Comparison of ENCODE assay signal across 8 cellular contexts in genomic region chr11:96545192-96545591, GRCh38.
A peak's percentile ranks its signal among the peaks of the same experiment; 100 is the strongest.
DNase-seq lines count a peak whose midpoint lies in the region; ATAC-seq, FAIRE-seq and TF ChIP-seq lines count a peak whose summit lies in the region.
"Not testable (repeated sequence)": the region's sequence is repeated elsewhere in the genome, so short reads cannot be mapped to it uniquely, and the experiment has no call there.

No MANE protein-coding gene starts in this region.

- H3K9me3 Mint-ChIP-seq in GM23338, neural progenitor cell: not testable (repeated sequence)
- peaks cover 18% of the 10 kb centered on the region for H3K9me3 Mint-ChIP-seq in WTC11

- H3K4me3 ChIP-seq in GM23338; HUES64 (ENCODE audit: low read length); PC-9; H1 (ENCODE audit: extremely low read depth in 1 of 4, insufficient read depth in 2 of 4, low read depth in 3 of 4, low read length in 4 of 4); kidney (ENCODE audit: low read length in 2 of 2); neural progenitor cell; spleen: not testable (repeated sequence)

- not testable (repeated sequence) for H3K79me1 ChIP-seq in H1 (ENCODE audit: low read depth, low read length)

- H3K4me3 Mint-ChIP-seq in GM23338, WTC11, neural progenitor cell: not testable (repeated sequence)

- H2BK12ac ChIP-seq in H1 (ENCODE audit: low read depth, low read length) = peak overlapping the region; percentile 55; the same call in 1 of the 2 replicates

- CTCF ChIA-PET in PC-9 (lab: Charles Lee); WTC11 (lab: Charles Lee): not testable (repeated sequence)
- CTCF ChIA-PET in H1 (lab: Charles Lee; ENCODE audit: partially characterized antibody) = interaction anchor here (2.2 to 2.3 kb wide), 2 partner anchors 34 to 81 kb away, joined by 5 to 6 read pairs; no protein-coding TSS in a partner anchor

- not testable (repeated sequence) for H2AK5ac ChIP-seq in H1 (ENCODE audit: low read depth, low read length)

- H3K27me3 ChIP-seq in GM23338 (ENCODE audit: insufficient read depth); HUES64 (ENCODE audit: insufficient read depth, low read length); PC-9 (ENCODE audit: insufficient read depth, low read depth); H1 (replicated peaks in 1 of 4; ENCODE audit: control insufficient read depth in 3 of 4, extremely low read depth in 1 of 4, insufficient read depth in 3 of 4, low read length in 3 of 4); neural progenitor cell: not testable (repeated sequence)
- H3K27me3 ChIP-seq in spleen (replicated peaks in 1 of 7) = peaks cover 0 to 13% (median 0%) of the 10 kb centered on the region in 7 donors

- not testable (repeated sequence) for H3K9me2 ChIP-seq in GM23338 (ENCODE audit: insufficient read depth); PC-9 (ENCODE audit: insufficient read depth)

- not testable (repeated sequence) for H2BK20ac ChIP-seq in H1 (ENCODE audit: low read length)

- POLR2A ChIA-PET in PC-9 (lab: Charles Lee; ENCODE audit: unreplicated experiment); WTC11 (lab: Charles Lee); H1 (lab: Charles Lee; ENCODE audit: partially characterized antibody): not testable (repeated sequence)

- H3K27ac Mint-ChIP-seq in GM23338, WTC11, neural progenitor cell: not testable (repeated sequence)

- TF ChIP-seq EP300 in H1 (IDR thresholded peaks at IDR 0.05; ENCODE audit: borderline replicate concordance in 1 of 2, low read depth in 2 of 2, low read length in 2 of 2) = not testable (repeated sequence)

- H3K79me2 ChIP-seq in GM23338 (replicated peaks; ENCODE audit: insufficient read depth); PC-9 (ENCODE audit: low read depth); H1 (ENCODE audit: control insufficient read depth in 1 of 2, insufficient read depth in 2 of 2, low read length in 2 of 2); neural progenitor cell (ENCODE audit: low read depth): not testable (repeated sequence)

- not testable (repeated sequence) for H2BK15ac ChIP-seq in H1 (ENCODE audit: low read length)

- H4K91ac ChIP-seq in H1 (replicated peaks; ENCODE audit: insufficient read length, low read length) = not testable (repeated sequence)

- H2BK120ac ChIP-seq in H1 (replicated peaks; ENCODE audit: low read depth, low read length) = peak overlapping the region; percentile 64

- H4K20me1 ChIP-seq in GM23338 (replicated peaks; ENCODE audit: insufficient read depth); PC-9 (ENCODE audit: insufficient read depth); H1 (replicated peaks in 1 of 2; ENCODE audit: control insufficient read depth in 1 of 2, insufficient read depth in 2 of 2, low read length in 2 of 2); neural progenitor cell (ENCODE audit: low read depth): not testable (repeated sequence)

- peak overlapping the region; percentile 27; the same call in 1 of the 2 replicates for H2BK5ac ChIP-seq in H1 (ENCODE audit: low read depth, low read length)

- peak overlapping the region; percentile 97 for H2AFZ ChIP-seq in GM23338
- peak overlapping the region; percentile 50; the same call in 1 of the 2 replicates for H2AFZ ChIP-seq in PC-9
- H2AFZ ChIP-seq in H1 (ENCODE audit: low read length) = peak overlapping the region; percentile 99
- H2AFZ ChIP-seq in neural progenitor cell (replicated peaks) = peak overlapping the region; percentile 94

- H3K36me3 Mint-ChIP-seq in GM23338 (ENCODE audit: low read depth); WTC11; neural progenitor cell: not testable (repeated sequence)

- not testable (repeated sequence) for H4K8ac ChIP-seq in H1 (ENCODE audit: extremely low read depth, insufficient read depth, low read length)

- H3K18ac ChIP-seq in H1 (ENCODE audit: extremely low read depth, low read length) = not testable (repeated sequence)

- not testable (repeated sequence) for ATAC-seq in GM23338, WTC11

- H3K23ac ChIP-seq in H1 (ENCODE audit: insufficient read length) = not testable (repeated sequence)

- not testable (repeated sequence) for H3K9me3 ChIP-seq in HUES64 (ENCODE audit: insufficient read depth, low read depth, low read length); PC-9 (ENCODE audit: insufficient read depth, low read depth); H1 (ENCODE audit: insufficient read depth in 2 of 2, low read depth in 1 of 2, low read length in 1 of 2); kidney (ENCODE audit: control insufficient read depth in 1 of 2, low read length in 2 of 2); neural progenitor cell (ENCODE audit: low read depth); spleen

- TF ChIP-seq RAD21 in H1 (IDR thresholded peaks at IDR 0.05 in 1 of 2, conservative IDR thresholded peaks at IDR 0.05 in 1 of 2; ENCODE audit: low read depth in 2 of 2, low read length in 2 of 2) = not testable (repeated sequence)

- not testable (repeated sequence) for DNase-seq in GM23338 (ENCODE audit: low spot score); PC-9; H1 (ENCODE audit: low read depth in 1 of 2, low spot score in 2 of 2); neural progenitor cell (ENCODE audit: low spot score)
- DNase-seq in WTC11 (ENCODE audit: low spot score) (peak; percentile 26), kidney (peak; percentile 49), spleen (peak; percentile 64)

- not testable (repeated sequence) for TF ChIP-seq POLR2A in H1 (IDR thresholded peaks at IDR 0.05; ENCODE audit: control extremely low read depth in 1 of 2, low read depth in 2 of 2, low read length in 2 of 2); spleen (IDR thresholded peaks at IDR 0.05)

- H4K5ac ChIP-seq in H1 (ENCODE audit: insufficient read length, low read depth, low read length) = not testable (repeated sequence)

- not testable (repeated sequence) for H3K36me3 ChIP-seq in GM23338 (ENCODE audit: insufficient read depth); HUES64 (ENCODE audit: insufficient read depth, low read length); PC-9 (ENCODE audit: low read depth); H1 (ENCODE audit: control insufficient read depth in 2 of 4, insufficient read depth in 4 of 4, low read length in 3 of 4); kidney (ENCODE audit: control insufficient read depth in 1 of 2, insufficient read depth in 2 of 2, low read length in 2 of 2); neural progenitor cell; spleen

- intact Hi-C loops in PC-9 (cut with micrococcal nuclease; ENCODE audit: unreplicated experiment); kidney (cut with DNase I); spleen (cut with DNase I; ENCODE audit: low total_unique reads): not testable (repeated sequence)

- not testable (repeated sequence) for H3K14ac ChIP-seq in H1 (ENCODE audit: insufficient read length)

- H3K4ac ChIP-seq in H1 (replicated peaks; ENCODE audit: insufficient read length, low read depth, low read length) = not testable (repeated sequence)

- 82% methylated on average over 8 of the region's 8 CpGs for WGBS in HUES64
- 90% methylated on average over 8 of the region's 8 CpGs; no CpG with 5 or more reads in 1 of the 2 experiments for WGBS in H1 (ENCODE audit: extremely low coverage in 1 of 2, insufficient coverage in 1 of 2, insufficient read length in 1 of 2, insufficient replicate concordance in 2 of 2, low coverage in 1 of 2, low lambda C conversion rate in 2 of 2, missing lambda C conversion rate in 1 of 2), 2 experiments
- 69 to 88% (median 82%) methylated on average over 6 to 8 of the region's 8 CpGs for WGBS in spleen, 5 donors

- not testable (repeated sequence) for H3K4me1 Mint-ChIP-seq in GM23338, WTC11, neural progenitor cell

- H3K4me2 ChIP-seq in GM23338; PC-9; H1 (ENCODE audit: insufficient read depth in 1 of 2, low read depth in 2 of 2, low read length in 2 of 2); neural progenitor cell: not testable (repeated sequence)

- not testable (repeated sequence) for H3K23me2 ChIP-seq in H1 (ENCODE audit: low read depth, low read length)

- H3K27ac ChIP-seq in GM23338 (ENCODE audit: low read depth); HUES64 (ENCODE audit: low read depth, low read length); PC-9; H1 (ENCODE audit: low read depth, low read length); kidney (ENCODE audit: low read depth in 2 of 2, low read length in 2 of 2); neural progenitor cell; spleen: not testable (repeated sequence)

- H3K56ac ChIP-seq in H1 (replicated peaks; ENCODE audit: insufficient read length, low read depth, low read length) = not testable (repeated sequence)

- not testable (repeated sequence) for FAIRE-seq in H1 (lab: Jason Lieb, UNC); kidney (lab: Jason Lieb, UNC)

- H3K4me1 ChIP-seq in GM23338 (ENCODE audit: insufficient read depth); HUES64 (ENCODE audit: insufficient read depth, low read length); PC-9 (replicated peaks; ENCODE audit: insufficient read depth); H1 (replicated peaks in 1 of 4; ENCODE audit: control insufficient read depth in 3 of 4, insufficient read depth in 4 of 4, low read length in 3 of 4); kidney (ENCODE audit: control insufficient read depth in 1 of 2, insufficient read depth in 1 of 2, low read depth in 1 of 2, low read length in 2 of 2); neural progenitor cell; spleen: not testable (repeated sequence)

- H3K9ac ChIP-seq in HUES64 (ENCODE audit: low read depth, low read length) = peak overlapping the region; percentile 14; the same call in 1 of the 2 replicates
- H3K9ac ChIP-seq in H1 (replicated peaks in 1 of 4; ENCODE audit: extremely low read depth in 1 of 4, low read depth in 3 of 4, low read length in 3 of 4); kidney (ENCODE audit: low read length in 2 of 2); neural progenitor cell: not testable (repeated sequence)

- not testable (repeated sequence) for BruUV-seq in PC-9 (replicated peaks; lab: Mats Ljungman, UMichigan)

- not testable (repeated sequence) for TF ChIP-seq CTCF in GM23338 (conservative IDR thresholded peaks at IDR 0.05; ENCODE audit: low read depth in 2 of 2); PC-9 (conservative IDR thresholded peaks at IDR 0.05); WTC11 (IDR thresholded peaks at IDR 0.05); H1 (IDR thresholded peaks at IDR 0.05; ENCODE audit: control extremely low read depth in 1 of 3, insufficient read depth in 1 of 3, low read depth in 1 of 3, low read length in 3 of 3); kidney (IDR thresholded peaks at IDR 0.05; ENCODE audit: borderline replicate concordance, extremely low read depth, insufficient read depth); neural progenitor cell (IDR thresholded peaks at IDR 0.05); spleen (IDR thresholded peaks at IDR 0.05 in 8 of 11, conservative IDR thresholded peaks at IDR 0.05 in 3 of 11)

- not testable (repeated sequence) for H3F3A ChIP-seq in GM23338 (replicated peaks; ENCODE audit: low read depth); PC-9 (ENCODE audit: insufficient read depth, low read depth); neural progenitor cell (ENCODE audit: low read depth)

- not testable (repeated sequence) for H3K27me3 Mint-ChIP-seq in GM23338 (ENCODE audit: insufficient read depth, low read depth, poor library complexity); WTC11 (ENCODE audit: low read depth); neural progenitor cell (ENCODE audit: insufficient read depth, low read depth)
